Comparison of ENCODE assay signal across 21 cellular contexts in genomic region chr20:50722466-50723155, GRCh38. TPM values are rescaled to one million over a fixed set of nuclear protein-coding genes. Genes with fewer than 3 reads are reported as not detected.
A peak's percentile ranks its signal among the peaks of the same experiment; 100 is the strongest.
DNase-seq lines count a peak whose midpoint lies in the region; ATAC-seq and TF ChIP-seq lines count a peak whose summit lies in the region.
"Had no signal": no experiment of that assay in that cellular context is flagged by ENCODE, and none has a peak within 500 bp of the region (broad histone marks: within the 10 kb centered on the region; RNA-seq: fewer than 3 reads in every experiment).

No MANE protein-coding gene starts in this region.

- CTCF ChIA-PET in IMR-90 (lab: Yijun Ruan, JAX) = interaction anchor here (2.9 kb wide), 1 partner anchor 9 kb away, joined by 11 read pairs; no protein-coding TSS in a partner anchor

- H4K5ac ChIP-seq in IMR-90 (ENCODE audit: low read depth, low read length) = no peak overlapping the region

- peak overlapping the region; percentile 45 for H2AK9ac ChIP-seq in IMR-90 (replicated peaks; ENCODE audit: low read depth, low read length, poor library complexity)

- peaks cover 17% of the 10 kb centered on the region for H3K9me1 ChIP-seq in IMR-90 (ENCODE audit: insufficient read depth, low read length)

- H2BK120ac ChIP-seq in IMR-90 (ENCODE audit: low read depth, low read length) = no peak overlapping the region; the same call in 1 of the 2 replicates

- no peak for TF ChIP-seq POLR2A in IMR-90 (IDR thresholded peaks at IDR 0.05; ENCODE audit: low read depth, low read length)
- no peak for TF ChIP-seq POLR2A in testis (IDR thresholded peaks at IDR 0.05)

- H3K9ac ChIP-seq in IMR-90 (ENCODE audit: low read depth, low read length) = no peak overlapping the region

- no peak overlapping the region for H4K91ac ChIP-seq in IMR-90 (ENCODE audit: insufficient read depth, low read depth, low read length)

- no peak overlapping the region for H3K4me2 ChIP-seq in IMR-90 (ENCODE audit: low read depth, low read length)

- no peaks in the 10 kb centered on the region for H3K9me3 Mint-ChIP-seq in activated T-helper 1 cell treated with anti-CD3 and anti-CD28 coated beads, Interleukin-12 subunit alpha, Interleukin-12 subunit beta, Interleukin-2, Interleukin-4 antibody, amounts not matched to agents 30 ng/mL and 10 ng/mL and 1 ng/mL, durations not matched to agents 14 hours and 24 hours and 36 hours
- H3K9me3 Mint-ChIP-seq in neural crest cell = no peaks in the 10 kb centered on the region
- H3K9me3 Mint-ChIP-seq: activated naive CD8-positive, alpha-beta T cell treated with anti-CD3 and anti-CD28 coated beads for 36 hours; activated T-cell treated with anti-CD3 and anti-CD28 coated beads, Interleukin-2, amount 50 U/mL, for 4 hours had no signal

- POLR2A ChIA-PET in IMR-90 (lab: Charles Lee; ENCODE audit: unreplicated experiment) = no interaction called here

- H3K4ac ChIP-seq in IMR-90 (ENCODE audit: low read depth, low read length) = no peak overlapping the region

- no peaks in the 10 kb centered on the region for H3K36me3 ChIP-seq in IMR-90 (ENCODE audit: control insufficient read depth, insufficient read depth, low read length)
- no peaks in the 10 kb centered on the region for H3K36me3 ChIP-seq in testis (ENCODE audit: low read depth, missing control alignments)

- H2BK15ac ChIP-seq in IMR-90 (ENCODE audit: low read depth, low read length) = no peak overlapping the region

- ATAC-seq in IMR-90 (ENCODE audit: low read depth) (no peak), HG03354 (IDR thresholded peaks at IDR 0.05; ENCODE audit: poor library complexity, severe bottlenecking, unreplicated experiment) (no peak)
- ATAC-seq: activated T-cell treated with anti-CD3 and anti-CD28 coated beads, Interleukin-2, amount 50 U/mL, for 4 hours; esophagus mucosa had no signal

- no peak overlapping the region for H2BK5ac ChIP-seq in IMR-90 (ENCODE audit: low read depth, low read length, poor library complexity, severe bottlenecking)

- TF ChIP-seq CTCF in IMR-90 (conservative IDR thresholded peaks at IDR 0.05; ENCODE audit: low read depth, low read length) (no peak), neural crest cell (conservative IDR thresholded peaks at IDR 0.05) (no peak), testis (IDR thresholded peaks at IDR 0.05) (no peak)

- no TSS peak for BruUV-seq in IMR-90 (replicated peaks; lab: Mats Ljungman, UMichigan)

- peak overlapping the region; percentile 31 for H3K27ac Mint-ChIP-seq in activated T-helper 1 cell treated with anti-CD3 and anti-CD28 coated beads, Interleukin-12 subunit alpha, Interleukin-12 subunit beta, Interleukin-2, Interleukin-4 antibody, amounts not matched to agents 30 ng/mL and 10 ng/mL and 1 ng/mL, durations not matched to agents 14 hours and 24 hours and 36 hours
- peak overlapping the region; percentile 59 for H3K27ac Mint-ChIP-seq in neural crest cell (ENCODE audit: unreplicated experiment)

- no peak overlapping the region for H4K8ac ChIP-seq in IMR-90 (ENCODE audit: low read depth in 2 of 2, low read length in 2 of 2)

- no peak overlapping the region for H2AFZ ChIP-seq in IMR-90 (replicated peaks; ENCODE audit: low read length, poor library complexity)

- peak overlapping the region; percentile 33 for H2AK5ac ChIP-seq in IMR-90 (ENCODE audit: low read depth, low read length)

- no peak overlapping the region for H3K14ac ChIP-seq in IMR-90 (replicated peaks; ENCODE audit: low read depth, low read length)

- TF ChIP-seq RAD21 in IMR-90 (IDR thresholded peaks at IDR 0.05; ENCODE audit: low read length) = no peak

- no peaks in the 10 kb centered on the region for H3K27me3 ChIP-seq in IMR-90 (ENCODE audit: control insufficient read depth, insufficient read depth, low read length)
- H3K27me3 ChIP-seq in testis = no peaks in the 10 kb centered on the region

- no peaks in the 10 kb centered on the region for H4K20me1 ChIP-seq in IMR-90 (ENCODE audit: insufficient read depth, low read length)

- no peak overlapping the region for H3K56ac ChIP-seq in IMR-90 (ENCODE audit: extremely low read depth, insufficient read depth, low read length)

- no peak overlapping the region for H3K23ac ChIP-seq in IMR-90 (ENCODE audit: low read depth, low read length)

- H3K79me1 ChIP-seq in IMR-90 (ENCODE audit: low read depth in 1 of 2, low read length in 2 of 2) = no peaks in the 10 kb centered on the region

- intact Hi-C loops in IMR-90 (cut with micrococcal nuclease) = no loop called here
- intact Hi-C loops in activated T-helper 1 cell treated with anti-CD3 and anti-CD28 coated beads, Interleukin-12 subunit alpha, Interleukin-12 subunit beta, Interleukin-2, Interleukin-4 antibody, amounts not matched to agents 30 ng/mL and 10 ng/mL and 1 ng/mL, durations not matched to agents 14 hours and 24 hours and 36 hours (cut with micrococcal nuclease) = no loop called here
- intact Hi-C loops in testis (cut with DNase I; ENCODE audit: low total_unique reads) = no loop called here

- H3K4me1 Mint-ChIP-seq in activated T-helper 1 cell treated with anti-CD3 and anti-CD28 coated beads, Interleukin-12 subunit alpha, Interleukin-12 subunit beta, Interleukin-2, Interleukin-4 antibody, amounts not matched to agents 30 ng/mL and 10 ng/mL and 1 ng/mL, durations not matched to agents 14 hours and 24 hours and 36 hours (ENCODE audit: low read depth) = peaks cover 11% of the 10 kb centered on the region
- H3K4me1 Mint-ChIP-seq in neural crest cell = peaks cover 5% of the 10 kb centered on the region

- H3K4me3 Mint-ChIP-seq in activated T-helper 1 cell treated with anti-CD3 and anti-CD28 coated beads, Interleukin-12 subunit alpha, Interleukin-12 subunit beta, Interleukin-2, Interleukin-4 antibody, amounts not matched to agents 30 ng/mL and 10 ng/mL and 1 ng/mL, durations not matched to agents 14 hours and 24 hours and 36 hours = no peak overlapping the region
- H3K4me3 Mint-ChIP-seq in neural crest cell = no peak overlapping the region
- H3K4me3 Mint-ChIP-seq: activated naive CD8-positive, alpha-beta T cell treated with anti-CD3 and anti-CD28 coated beads for 36 hours; activated T-cell treated with anti-CD3 and anti-CD28 coated beads, Interleukin-2, amount 50 U/mL, for 4 hours had no signal

- no peak overlapping the region; the same call in 1 of the 2 replicates for H2BK20ac ChIP-seq in IMR-90 (ENCODE audit: low read depth, low read length)

- H3K36me3 Mint-ChIP-seq in activated T-helper 1 cell treated with anti-CD3 and anti-CD28 coated beads, Interleukin-12 subunit alpha, Interleukin-12 subunit beta, Interleukin-2, Interleukin-4 antibody, amounts not matched to agents 30 ng/mL and 10 ng/mL and 1 ng/mL, durations not matched to agents 14 hours and 24 hours and 36 hours (ENCODE audit: low read depth) = no peaks in the 10 kb centered on the region
- no peaks in the 10 kb centered on the region for H3K36me3 Mint-ChIP-seq in neural crest cell (ENCODE audit: low read depth)
- H3K36me3 Mint-ChIP-seq: activated naive CD8-positive, alpha-beta T cell treated with anti-CD3 and anti-CD28 coated beads for 36 hours had no signal

- no peak overlapping the region for H3K4me3 ChIP-seq in IMR-90 (ENCODE audit: insufficient read depth, low read depth, low read length)
- H3K4me3 ChIP-seq in testis = no peak overlapping the region

- 80% methylated on average over 1 of the region's 9 CpGs; no CpG with 5 or more reads in 1 of the 2 experiments for WGBS in IMR-90 (ENCODE audit: extremely low coverage in 2 of 2, insufficient read length in 1 of 2), 2 experiments
- 91 to 95% methylated on average over 9 of the region's 9 CpGs for WGBS in testis, 2 donors

- no peaks in the 10 kb centered on the region for H3K9me3 ChIP-seq in IMR-90 (ENCODE audit: control insufficient read depth, insufficient read depth, low read length)
- H3K9me3 ChIP-seq in testis = no peaks in the 10 kb centered on the region

- dilution Hi-C loops in IMR-90 (cut with HindIII; ENCODE audit: low sequenced_read_pairs, unreplicated experiment) = no loop called here

- H3K27me3 Mint-ChIP-seq in activated T-helper 1 cell treated with anti-CD3 and anti-CD28 coated beads, Interleukin-12 subunit alpha, Interleukin-12 subunit beta, Interleukin-2, Interleukin-4 antibody, amounts not matched to agents 30 ng/mL and 10 ng/mL and 1 ng/mL, durations not matched to agents 14 hours and 24 hours and 36 hours (ENCODE audit: insufficient read depth) = peaks cover 3% of the 10 kb centered on the region
- H3K27me3 Mint-ChIP-seq in neural crest cell (ENCODE audit: low read depth) = no peaks in the 10 kb centered on the region
- H3K27me3 Mint-ChIP-seq: activated naive CD8-positive, alpha-beta T cell treated with anti-CD3 and anti-CD28 coated beads for 36 hours had no signal

- in situ Hi-C loops in IMR-90 (cut with MboI; ENCODE audit: low sequenced_read_pairs) = no loop called here

- DNase-seq in IMR-90 (no peak), neural crest cell (ENCODE audit: low read depth, low spot score) (no peak), testis (no peak), NCI-H2081 (lab: John Stamatoyannopoulos, UW) (no peak), NCI-H1930 (lab: John Stamatoyannopoulos, UW) (no peak)
- no peak for DNase-seq in activated T-helper 1 cell treated with anti-CD3 and anti-CD28 coated beads, Interleukin-12 subunit alpha, Interleukin-12 subunit beta, Interleukin-2, Interleukin-4 antibody, amounts not matched to agents 30 ng/mL and 10 ng/mL and 1 ng/mL, durations not matched to agents 14 hours and 24 hours and 36 hours (ENCODE audit: low spot score)
- DNase-seq: activated CD4-positive, alpha-beta T cell treated with anti-CD3 and anti-CD28 coated beads, Interleukin-2, amount 50 U/mL, for 48 hours; activated naive CD8-positive, alpha-beta T cell treated with anti-CD3 and anti-CD28 coated beads for 36 hours; activated T-cell treated with anti-CD3 and anti-CD28 coated beads, Interleukin-2, amount 50 U/mL, for 4 hours; glutamatergic neuron; H7; Kasumi-1; mesendoderm; NCI-H1436; NCI-H345; RPMI8226; stimulated activated CD4-positive, alpha-beta T cell treated with anti-CD3 and anti-CD28 coated beads, Interleukin-4, amount 100 ng/mL, for 24 hours; T-helper 1 cell had no signal

- H3K4me1 ChIP-seq in IMR-90 (ENCODE audit: control insufficient read depth, insufficient read depth, low read length) (peaks cover 15% of the 10 kb centered on the region), testis (peaks cover 46% of the 10 kb centered on the region)

- H3K18ac ChIP-seq in IMR-90 (ENCODE audit: low read depth, low read length) = no peak overlapping the region

- H3K27ac ChIP-seq in IMR-90 (ENCODE audit: insufficient read depth, low read length) (no peak overlapping the region), testis (peak overlapping the region; percentile 56 to 87)
- H3K27ac ChIP-seq: VCaP had no signal

RNA-seq across cellular contexts. Expression of gene PARD6B, which starts 8.8 kb away (rescaled TPM):
- 0.90 and 1.4 TPM in 2 replicates for total RNA-seq in IMR-90 (2012; rRNA removed)
- polyA plus RNA-seq in IMR-90 (2012; rRNA removed) = 0.14 and 0.17 TPM in 2 replicates
- 0.05 and 0.08 TPM in 2 replicates for polyA plus RNA-seq in IMR-90 (2012; cell fraction: cytosol; rRNA removed)
- polyA plus RNA-seq in IMR-90 (2012; cell fraction: nucleus; rRNA removed; ENCODE audit: low replicate concordance) = 0.07 and 0.25 TPM in 2 replicates
- 6.3 and 7.1 TPM in 2 replicates for total RNA-seq in activated T-helper 1 cell treated with anti-CD3 and anti-CD28 coated beads, Interleukin-12 subunit alpha, Interleukin-12 subunit beta, Interleukin-2, Interleukin-4 antibody, amounts not matched to agents 30 ng/mL and 10 ng/mL and 1 ng/mL, durations not matched to agents 14 hours and 24 hours and 36 hours
- total RNA-seq in neural crest cell = 9.5 and 9.8 TPM in 2 replicates
- total RNA-seq in testis = 10 to 100 TPM; 15.4 to 17.0 TPM
- polyA plus RNA-seq in testis (ENCODE audit: insufficient read depth, low read depth, low replicate concordance) = 3.8 TPM

RNA-seq across cellular contexts. Expression of gene RIPOR3, which starts 31.3 kb away (rescaled TPM):
- 0.28 and 0.54 TPM in 2 replicates for total RNA-seq in IMR-90 (2012; rRNA removed)
- polyA plus RNA-seq in IMR-90 (2012; rRNA removed) = 1.7 TPM in 2 replicates
- polyA plus RNA-seq in IMR-90 (2012; cell fraction: cytosol; rRNA removed) = 0.28 and 0.71 TPM in 2 replicates
- 11.7 and 15.4 TPM in 2 replicates for polyA plus RNA-seq in IMR-90 (2012; cell fraction: nucleus; rRNA removed; ENCODE audit: low replicate concordance)
- total RNA-seq in activated T-helper 1 cell treated with anti-CD3 and anti-CD28 coated beads, Interleukin-12 subunit alpha, Interleukin-12 subunit beta, Interleukin-2, Interleukin-4 antibody, amounts not matched to agents 30 ng/mL and 10 ng/mL and 1 ng/mL, durations not matched to agents 14 hours and 24 hours and 36 hours = not detected in 2 replicates
- total RNA-seq in neural crest cell = 0.43 and 0.44 TPM in 2 replicates
- total RNA-seq in testis = 10 to 100 TPM; 22.1 to 26.9 TPM
- 11.3 TPM for polyA plus RNA-seq in testis (ENCODE audit: insufficient read depth, low read depth, low replicate concordance)
- total RNA-seq: activated naive CD8-positive, alpha-beta T cell treated with anti-CD3 and anti-CD28 coated beads for 36 hours had no signal

Comparison
In these comparisons a context has a peak if more than half of its experiments do, and no peak if none do; other contexts are left out.
1. RNA of gene RIPOR3, which starts 31.3 kb away (total RNA-seq): 22.1 to 26.9 TPM in testis; 0.28 to 0.54 TPM in IMR-90, 0.43 to 0.44 TPM in neural crest cell and not detected in activated T-helper 1 cell treated with anti-CD3 and anti-CD28 coated beads, Interleukin-12 subunit alpha, Interleukin-12 subunit beta, Interleukin-2, Interleukin-4 antibody, amounts not matched to agents 30 ng/mL and 10 ng/mL and 1 ng/mL, durations not matched to agents 14 hours and 24 hours and 36 hours; every median in the first group is over 10 times any median in the second.